In genomic region chr3:12835005-12835665, GRCh38 we compare ENCODE assay signal across 21 cellular contexts. TPM values are rescaled to one million over a fixed set of nuclear protein-coding genes. Genes with fewer than 3 reads are reported as not detected.
A peak's percentile ranks its signal among the peaks of the same experiment; 100 is the strongest.
DNase-seq lines count a peak whose midpoint lies in the region; ATAC-seq, FAIRE-seq and TF ChIP-seq lines count a peak whose summit lies in the region.
"Had no signal": no experiment of that assay in that cellular context is flagged by ENCODE, and none has a peak within 500 bp of the region (broad histone marks: within the 10 kb centered on the region; RNA-seq: fewer than 3 reads in every experiment).

No MANE protein-coding gene starts in this region.

- H2AK5ac ChIP-seq in H9 (ENCODE audit: insufficient read length, low read length): no peak overlapping the region

- H3K23ac ChIP-seq in H9 (ENCODE audit: insufficient read length, low read depth, low read length): no peak overlapping the region

- no peaks in the 10 kb centered on the region for H3K9me3 Mint-ChIP-seq in H9
- no peaks in the 10 kb centered on the region for H3K9me3 Mint-ChIP-seq in endothelial cell (ENCODE audit: unreplicated experiment)
- H3K9me3 Mint-ChIP-seq: CD4-positive, CD25-positive, alpha-beta regulatory T cell had no signal

- peaks cover 40% of the 10 kb centered on the region for H3K4me1 ChIP-seq in A549
- H3K4me1 ChIP-seq in H9 (ENCODE audit: insufficient read depth, low read length): peaks cover 3% of the 10 kb centered on the region
- H3K4me1 ChIP-seq in K562 (replicated peaks in 1 of 2; ENCODE audit: control insufficient read depth in 2 of 2, insufficient read depth in 2 of 2, low read length in 2 of 2): peaks cover 14 to 22% of the 10 kb centered on the region in 2 experiments; a peak in 4 of 5 replicates

- H3K36me3 Mint-ChIP-seq in H9 (ENCODE audit: insufficient read depth in 1 of 3, low read depth in 3 of 3): peaks cover 64 to 94% (median 92%) of the 10 kb centered on the region in 3 experiments
- H3K36me3 Mint-ChIP-seq in endothelial cell (ENCODE audit: low read depth, unreplicated experiment): peaks cover 42% of the 10 kb centered on the region

- no peak overlapping the region for H2AFZ ChIP-seq in H9 (ENCODE audit: low read length)
- H2AFZ ChIP-seq in K562 (ENCODE audit: low read depth, low read length): no peak overlapping the region

- TF ChIP-seq RAD21 in A549 (conservative IDR thresholded peaks at IDR 0.05 in 1 of 2, IDR thresholded peaks at IDR 0.05 in 1 of 2) (no peak), K562 (CRISPR knock-in tag; conservative IDR thresholded peaks at IDR 0.05 in 1 of 2, IDR thresholded peaks at IDR 0.05 in 1 of 2) (no peak)

- TF ChIP-seq POLR2A in A549 (IDR thresholded peaks at IDR 0.05; ENCODE audit: low read length) (no peak), K562 (conservative IDR thresholded peaks at IDR 0.05) (peak; percentile 24)

- H4K91ac ChIP-seq in H9 (ENCODE audit: insufficient read length, low read depth, low read length): no peak overlapping the region

- no peaks in the 10 kb centered on the region for H3K23me2 ChIP-seq in H9 (ENCODE audit: insufficient read length, low read depth, low read length, poor library complexity, severe bottlenecking)

- H3K9ac ChIP-seq in H9 (ENCODE audit: extremely low read depth, insufficient read length, low read length) (no peak overlapping the region), K562 (ENCODE audit: insufficient read depth in 1 of 2, low read depth in 2 of 2, low read length in 2 of 2) (no peak overlapping the region)

- no peak overlapping the region for H3K14ac ChIP-seq in H9 (ENCODE audit: insufficient read depth, low read length)

- H3K4ac ChIP-seq in H9 (ENCODE audit: low read depth, low read length): no peak overlapping the region

- no peaks in the 10 kb centered on the region for H3K9me3 ChIP-seq in A549
- H3K9me3 ChIP-seq in H9 (ENCODE audit: control insufficient read depth, low read depth, low read length): no peaks in the 10 kb centered on the region
- H3K9me3 ChIP-seq in K562 (replicated peaks; ENCODE audit: control insufficient read depth, insufficient read depth, low read depth, low read length): no peaks in the 10 kb centered on the region

- H4K20me1 ChIP-seq in H9 (ENCODE audit: control insufficient read depth, insufficient read depth, insufficient read length): peaks cover 2% of the 10 kb centered on the region
- H4K20me1 ChIP-seq in K562 (replicated peaks; ENCODE audit: control insufficient read depth, insufficient read depth, low read length): peaks cover 68% of the 10 kb centered on the region

- H3K9me1 ChIP-seq in K562 (ENCODE audit: control insufficient read depth, insufficient read depth, low read length): peaks cover 13% of the 10 kb centered on the region

- no peak overlapping the region for H4K8ac ChIP-seq in H9 (replicated peaks; ENCODE audit: insufficient read length, low read depth, low read length)

- POLR2A ChIA-PET in A549 (lab: Yijun Ruan, JAX): no interaction called here
- POLR2A ChIA-PET in K562 (lab: Yijun Ruan, JAX): interaction anchor here (0.6 to 11.9 kb wide), 11 partner anchors 9 to 155 kb away, joined by 3 to 108 read pairs (median 4); no protein-coding TSS in a partner anchor

- H3K56ac ChIP-seq in H9 (ENCODE audit: insufficient read length, low read depth, low read length): no peak overlapping the region

- H3K27me3 ChIP-seq in H9 (ENCODE audit: insufficient read depth, low read length) (no peaks in the 10 kb centered on the region; the same call in 1 of the 2 replicates), K562 (ENCODE audit: control insufficient read depth in 2 of 2, insufficient read depth in 2 of 2, low read length in 2 of 2) (no peaks in the 10 kb centered on the region)

- DNase-seq in NCI-H510A treated with DMSO at 0.1 percent for 48 hours (lab: John Stamatoyannopoulos, UW): peak; percentile 16
- DNase-seq in NCI-H510A (lab: John Stamatoyannopoulos, UW): no peak
- DNase-seq in A549 (ENCODE audit: low read depth in 1 of 2, low spot score in 1 of 2): no peak
- no peak for DNase-seq in H9
- no peak for DNase-seq in K562 (ENCODE audit: extremely low read depth in 1 of 4, low spot score in 3 of 4)
- DNase-seq in endothelial cell (ENCODE audit: low spot score): no peak
- DNase-seq: AML-193; Calu3; CD4-positive, CD25-positive, alpha-beta regulatory T cell; DND-41; GDM1; MM.1S; NCI-H1105; NCI-H187; NCI-H2227 treated with DMSO at 0.1 percent for 48 hours; NCI-H748 treated with DMSO at 0.1 percent for 48 hours had no signal

- no peak for TF ChIP-seq EP300 in A549 (IDR thresholded peaks at IDR 0.05)
- no peak for TF ChIP-seq EP300 in K562 (IDR thresholded peaks at IDR 0.05; ENCODE audit: low read length)

- H3K27me3 Mint-ChIP-seq in H9 (ENCODE audit: low read depth): no peaks in the 10 kb centered on the region
- H3K27me3 Mint-ChIP-seq in endothelial cell (ENCODE audit: unreplicated experiment): peaks cover 3% of the 10 kb centered on the region
- H3K27me3 Mint-ChIP-seq: CD4-positive, CD25-positive, alpha-beta regulatory T cell had no signal

- H2BK120ac ChIP-seq in H9 (ENCODE audit: low read depth, low read length, poor library complexity, severe bottlenecking): no peak overlapping the region

- no peak overlapping the region for H2BK15ac ChIP-seq in H9 (ENCODE audit: low read depth, low read length)

- BruUV-seq in K562 (replicated peaks; lab: Mats Ljungman, UMichigan): no TSS peak

- ATAC-seq in A549: no peak
- ATAC-seq in K562: no peak
- no peak for ATAC-seq in HG03280 (IDR thresholded peaks at IDR 0.05; ENCODE audit: unreplicated experiment)
- ATAC-seq in HG03520 (IDR thresholded peaks at IDR 0.05; ENCODE audit: unreplicated experiment): no peak
- ATAC-seq: HepG2 had no signal

- in situ Hi-C loops in K562 (cut with MboI): no loop called here

- H3K27ac Mint-ChIP-seq in H9: peak overlapping the region in 2 of 3 experiments; percentile 44 to 79; a peak in 3 of 7 replicates
- no peak overlapping the region for H3K27ac Mint-ChIP-seq in endothelial cell (ENCODE audit: unreplicated experiment)
- H3K27ac Mint-ChIP-seq: CD4-positive, CD25-positive, alpha-beta regulatory T cell had no signal

- H2BK5ac ChIP-seq in H9 (ENCODE audit: insufficient read length, low read length): no peak overlapping the region

- no peak overlapping the region for H3K4me3 Mint-ChIP-seq in H9
- no peak overlapping the region for H3K4me3 Mint-ChIP-seq in endothelial cell (ENCODE audit: unreplicated experiment)

- H3K36me3 ChIP-seq in K562 (ENCODE audit: control insufficient read depth, insufficient read depth, low read length): peaks cover 97% of the 10 kb centered on the region

- intact Hi-C loops in K562 (cut with micrococcal nuclease): no loop called here

- no peak overlapping the region for H3T11ph ChIP-seq in H9 (ENCODE audit: low read length)

- H3K18ac ChIP-seq in H9 (ENCODE audit: insufficient read length, low read depth, low read length): no peak overlapping the region

- H3K27ac ChIP-seq in A549 (no peak overlapping the region), H9 (ENCODE audit: insufficient read length, low read depth, low read length) (no peak overlapping the region), K562 (ENCODE audit: extremely low read depth, low read depth, low read length) (no peak overlapping the region)
- H3K27ac ChIP-seq: SK-N-MC had no signal

- no peak overlapping the region for H2BK20ac ChIP-seq in H9 (ENCODE audit: low read depth, low read length, poor library complexity, severe bottlenecking)

- TF ChIP-seq CTCF in A549 (IDR thresholded peaks at IDR 0.05) (no peak), H9 (conservative IDR thresholded peaks at IDR 0.05) (no peak), K562 (IDR thresholded peaks at IDR 0.05 in 2 of 3, conservative IDR thresholded peaks at IDR 0.05 in 1 of 3; ENCODE audit: insufficient read depth in 2 of 3, low read depth in 1 of 3, low read length in 3 of 3) (no peak), endothelial cell (IDR thresholded peaks at IDR 0.05; ENCODE audit: unreplicated experiment) (no peak)

- H3K4me2 ChIP-seq in A549 (no peak overlapping the region), H9 (ENCODE audit: insufficient read depth, insufficient read length, low read length) (no peak overlapping the region), K562 (ENCODE audit: insufficient read depth, low read length) (no peak overlapping the region)

- H2BK12ac ChIP-seq in H9 (ENCODE audit: insufficient read length, low read depth, low read length): no peak overlapping the region

- peaks cover 8% of the 10 kb centered on the region for H3K79me1 ChIP-seq in H9 (ENCODE audit: insufficient read depth, low read depth, low read length, poor library complexity, severe bottlenecking)

- H3K79me2 ChIP-seq in H9 (ENCODE audit: insufficient read depth, low read length): peaks cover 15% of the 10 kb centered on the region; the same call in 1 of the 2 replicates
- peaks cover 49% of the 10 kb centered on the region for H3K79me2 ChIP-seq in K562 (ENCODE audit: control insufficient read depth, insufficient read depth, low read length)

- FAIRE-seq in A549 (lab: Jason Lieb, UNC): no peak
- no peak for FAIRE-seq in K562 (lab: Jason Lieb, UNC)
- FAIRE-seq: H54, HepG2 had no signal

- no peak overlapping the region for H4K5ac ChIP-seq in H9 (ENCODE audit: insufficient read length, low read depth, low read length)

- CTCF ChIA-PET in A549 (lab: Yijun Ruan, JAX): interaction anchor here (1.4 to 3.1 kb wide), 3 partner anchors 12 to 116 kb away, joined by 3 to 11 read pairs (median 4); no protein-coding TSS in a partner anchor
- CTCF ChIA-PET in K562 (lab: Yijun Ruan, JAX; ENCODE audit: low intra/inter-chr PET ratio): no interaction called here

- H3K4me1 Mint-ChIP-seq in H9 (peaks cover 67 to 72% of the 10 kb centered on the region in 2 experiments), endothelial cell (ENCODE audit: unreplicated experiment) (peaks cover 25% of the 10 kb centered on the region)

- 90% methylated on average over 7 of the region's 7 CpGs for WGBS in A549 (ENCODE audit: missing lambda C conversion rate)
- no CpG with 5 or more reads among the region's 7 CpGs for WGBS in H9 (ENCODE audit: extremely low coverage, insufficient read length, low lambda C conversion rate)
- 85% methylated on average over 7 of the region's 7 CpGs for WGBS in K562 (ENCODE audit: insufficient coverage, low coverage, missing lambda C conversion rate)

- H3K4me3 ChIP-seq in A549 (no peak overlapping the region), K562 (no peak overlapping the region)
- H3K4me3 ChIP-seq: SK-N-MC had no signal

RNA-seq across cellular contexts. Expression of gene RPL32, which starts 6.2 kb away (rescaled TPM):
- polyA plus RNA-seq in A549 (2011; rRNA removed): 2,852 and 3,429 TPM in 2 replicates
- polyA plus RNA-seq in A549 (2012; cell fraction: cytosol; rRNA removed): 2,068 and 2,204 TPM in 2 replicates
- polyA plus RNA-seq in A549 (2012; cell fraction: nucleus; rRNA removed): 454 and 476 TPM in 2 replicates
- 2,144 to 2,316 TPM (median 2,167 TPM) in 3 replicates for polyA plus RNA-seq in A549 (2017; fragmentation: RNase III; extraction: RNeasy Plus Mini Kit Qiagen cat#74134 plus additional on column Dnase treatment)
- polyA minus RNA-seq in A549 (2011; rRNA and poly(A)+ RNA removed): 916 and 1,159 TPM in 2 replicates
- 1,982 and 2,021 TPM in 2 replicates for total RNA-seq in H9 (2021)
- 321 and 449 TPM in 2 replicates for total RNA-seq in K562 (2011; cell fraction: chromatin; rRNA removed; ENCODE audit: low replicate concordance)
- total RNA-seq in K562 (2011; cell fraction: nucleolus; rRNA removed): 553 and 562 TPM in 2 replicates
- 913 and 2,354 TPM in 2 replicates for total RNA-seq in K562 (2011; cell fraction: nucleoplasm; rRNA removed)
- 3,132 and 3,347 TPM in 2 replicates for total RNA-seq in K562 (2014; rRNA removed)
- total RNA-seq in K562 (2014; rRNA removed; fragmentation: Illumina TruSeq; extraction: Trizol): 4,513 and 4,632 TPM in 2 replicates
- total RNA-seq in K562 (2015; rRNA removed; fragmentation: Illumina TruSeq; extraction: Trizol): 4,527 and 4,779 TPM in 2 replicates
- total RNA-seq in K562 (2021): 2,738 and 3,009 TPM in 2 replicates
- 4,861 and 5,231 TPM in 2 replicates for polyA plus RNA-seq in K562 (2011; rRNA removed)
- 2,530 and 2,776 TPM in 2 replicates for polyA plus RNA-seq in K562 (2011; cell fraction: cytosol; rRNA removed)
- polyA plus RNA-seq in K562 (2011; cell fraction: nucleus; rRNA removed): 1,377 and 2,422 TPM in 2 replicates
- polyA plus RNA-seq in K562 (2012): 4,850 and 6,211 TPM in 2 replicates
- polyA plus RNA-seq in K562 (2014; fragmentation: Illumina TruSeq; extraction: Trizol): 5,815 and 6,200 TPM in 2 replicates
- polyA plus RNA-seq in K562 (2014; fragmentation: Nextera tagmentation; extraction: Ambion mirVana): 1,000 to 10,000 TPM; 3,469 to 4,286 TPM
- 4,142 and 5,104 TPM in 2 replicates for polyA plus RNA-seq in K562 (2014; rRNA removed)
- polyA minus RNA-seq in K562 (2011; rRNA and poly(A)+ RNA removed): 3,010 and 3,339 TPM in 2 replicates
- 1,491 and 1,656 TPM in 2 replicates for polyA minus RNA-seq in K562 (2011; cell fraction: cytosol; rRNA and poly(A)+ RNA removed)
- polyA minus RNA-seq in K562 (2011; cell fraction: nucleus; rRNA and poly(A)+ RNA removed): 319 and 489 TPM in 2 replicates
- 1,571 TPM for total RNA-seq in endothelial cell (ENCODE audit: unreplicated experiment)

RNA-seq across cellular contexts. Expression of gene CAND2, which starts 38.7 kb away (rescaled TPM):
- polyA plus RNA-seq in A549 (2011; rRNA removed) (0.72 and 0.91 TPM in 2 replicates), A549 (2017; fragmentation: RNase III; extraction: RNeasy Plus Mini Kit Qiagen cat#74134 plus additional on column Dnase treatment) (0.67 to 1.0 TPM (median 0.84 TPM) in 3 replicates), K562 (2011; rRNA removed) (4.6 and 5.0 TPM in 2 replicates), K562 (2014; fragmentation: Illumina TruSeq; extraction: Trizol) (4.2 and 6.5 TPM in 2 replicates), K562 (2014; fragmentation: Nextera tagmentation; extraction: Ambion mirVana) (1 to 10 TPM in 1 of 2 experiments, under 1 TPM in 1; 0.91 to 1.4 TPM), K562 (2014; rRNA removed) (7.6 and 7.7 TPM in 2 replicates)
- polyA plus RNA-seq in A549 (2012; cell fraction: cytosol; rRNA removed): 0.79 and 1.1 TPM in 2 replicates
- polyA plus RNA-seq in A549 (2012; cell fraction: nucleus; rRNA removed): 2.3 and 3.1 TPM in 2 replicates
- polyA minus RNA-seq in A549 (2011; rRNA and poly(A)+ RNA removed): 1.4 and 4.9 TPM in 2 replicates
- total RNA-seq in H9 (2021) (10.2 and 10.7 TPM in 2 replicates), K562 (2014; rRNA removed) (6.4 and 7.8 TPM in 2 replicates), K562 (2014; rRNA removed; fragmentation: Illumina TruSeq; extraction: Trizol) (2.5 and 3.1 TPM in 2 replicates), K562 (2015; rRNA removed; fragmentation: Illumina TruSeq; extraction: Trizol) (4.3 and 4.9 TPM in 2 replicates), K562 (2021) (14.2 and 14.9 TPM in 2 replicates), endothelial cell (ENCODE audit: unreplicated experiment) (1.8 TPM)
- total RNA-seq in K562 (2011; cell fraction: chromatin; rRNA removed; ENCODE audit: low replicate concordance): 16.3 and 50.5 TPM in 2 replicates
- total RNA-seq in K562 (2011; cell fraction: nucleolus; rRNA removed): 28.2 and 28.5 TPM in 2 replicates
- 14.7 and 16.9 TPM in 2 replicates for total RNA-seq in K562 (2011; cell fraction: nucleoplasm; rRNA removed)
- 3.2 and 10.0 TPM in 2 replicates for polyA plus RNA-seq in K562 (2011; cell fraction: cytosol; rRNA removed)
- polyA plus RNA-seq in K562 (2011; cell fraction: nucleus; rRNA removed): 10.2 and 21.2 TPM in 2 replicates
- 6.1 and 10.3 TPM in 2 replicates for polyA plus RNA-seq in K562 (2012)
- polyA minus RNA-seq in K562 (2011; rRNA and poly(A)+ RNA removed): 3.8 and 8.1 TPM in 2 replicates
- 7.7 and 7.8 TPM in 2 replicates for polyA minus RNA-seq in K562 (2011; cell fraction: cytosol; rRNA and poly(A)+ RNA removed)
- polyA minus RNA-seq in K562 (2011; cell fraction: nucleus; rRNA and poly(A)+ RNA removed): 10.2 and 10.9 TPM in 2 replicates
- total RNA-seq: Calu3, HepG2 had no signal
